Comparison of ENCODE assay signal across 8 cellular contexts in the genomic region with DNA sequence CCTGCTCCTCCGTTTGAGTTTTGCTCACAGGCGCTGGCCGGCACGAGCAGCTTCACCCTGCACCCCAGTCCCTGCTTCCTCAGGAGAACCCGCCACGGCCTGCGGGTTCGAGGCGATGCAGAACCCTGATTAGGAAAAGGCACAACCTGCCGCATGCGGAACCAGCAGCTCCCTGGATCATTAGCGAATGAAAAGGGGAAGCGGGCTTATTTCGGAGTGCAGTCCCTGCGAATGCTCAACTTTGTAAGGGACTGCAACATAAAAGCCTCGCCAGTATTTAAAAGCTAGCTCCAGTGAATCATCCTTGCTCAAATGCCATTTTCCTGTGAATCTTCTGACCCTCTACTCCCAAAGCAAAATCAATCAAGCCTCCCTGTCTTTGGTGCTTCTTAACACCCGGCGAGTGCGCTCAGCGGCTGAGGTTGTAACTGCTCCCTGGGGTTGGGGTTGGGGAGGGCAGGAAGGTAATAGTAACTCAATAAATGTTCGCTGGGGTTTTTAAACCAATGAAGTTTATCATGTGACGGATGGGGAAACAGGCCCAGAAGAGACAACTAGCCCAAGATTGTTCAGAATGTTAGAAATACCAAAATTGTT. TPM values are rescaled to one million over a fixed set of nuclear protein-coding genes. Genes with fewer than 3 reads are reported as not detected.
A peak's percentile ranks its signal among the peaks of the same experiment; 100 is the strongest.
DNase-seq lines count a peak whose midpoint lies in the region; ATAC-seq and TF ChIP-seq lines count a peak whose summit lies in the region.

No MANE protein-coding gene starts in this region.

- H3F3A ChIP-seq in DOHH2 (ENCODE audit: control insufficient read depth, insufficient read depth) (peaks cover 4% of the 10 kb centered on the region; the same call in 1 of the 2 replicates), MM.1S (ENCODE audit: insufficient read depth, low read length) (peaks cover 6% of the 10 kb centered on the region)

- peaks cover 37% of the 10 kb centered on the region for H3K36me3 Mint-ChIP-seq in activated naive CD8-positive, alpha-beta T cell treated with anti-CD3 and anti-CD28 coated beads for 36 hours

- H3K4me1 Mint-ChIP-seq in activated naive CD8-positive, alpha-beta T cell treated with anti-CD3 and anti-CD28 coated beads for 36 hours, result peaks cover 26% of the 10 kb centered on the region

- H3K4me2 ChIP-seq in DOHH2 (ENCODE audit: low read length), result peak overlapping the region; percentile 90
- peak overlapping the region; percentile 91 for H3K4me2 ChIP-seq in MM.1S (ENCODE audit: low read depth, low read length)

- no peaks in the 10 kb centered on the region for H3K27me3 Mint-ChIP-seq in activated naive CD8-positive, alpha-beta T cell treated with anti-CD3 and anti-CD28 coated beads for 36 hours

- H3K9me3 ChIP-seq in DOHH2 (ENCODE audit: control insufficient read depth, insufficient read depth, low read length) (no peaks in the 10 kb centered on the region), MM.1S (replicated peaks; ENCODE audit: insufficient read depth, low read length) (no peaks in the 10 kb centered on the region)

- TF ChIP-seq CTCF in DOHH2 (IDR thresholded peaks at IDR 0.05; ENCODE audit: low read depth, low read length, poor library complexity, severe bottlenecking) (peak; percentile 17), MM.1S (IDR thresholded peaks at IDR 0.05; ENCODE audit: low read length) (peak; percentile 9; the same call in 1 of the 2 replicates)

- peak; percentile 32 for ATAC-seq in GM21526 (IDR thresholded peaks at IDR 0.05; ENCODE audit: low FRiP score, unreplicated experiment)

- peak overlapping the region; percentile 94 for H3K4me3 Mint-ChIP-seq in activated naive CD8-positive, alpha-beta T cell treated with anti-CD3 and anti-CD28 coated beads for 36 hours

- peak overlapping the region; percentile 93 for H3K9ac ChIP-seq in MM.1S (ENCODE audit: low read length)

- H3K79me2 ChIP-seq in DOHH2 (ENCODE audit: control insufficient read depth, low read length), result peaks cover 53% of the 10 kb centered on the region
- peaks cover 46% of the 10 kb centered on the region for H3K79me2 ChIP-seq in MM.1S (ENCODE audit: low read length)

- peaks cover 5% of the 10 kb centered on the region for H3K9me3 Mint-ChIP-seq in activated naive CD8-positive, alpha-beta T cell treated with anti-CD3 and anti-CD28 coated beads for 36 hours

- peak overlapping the region; percentile 98 for H2AFZ ChIP-seq in MM.1S (ENCODE audit: low read length)

- H3K9me2 ChIP-seq in DOHH2 (replicated peaks; ENCODE audit: control insufficient read depth, low read length), result no peaks in the 10 kb centered on the region
- H3K9me2 ChIP-seq in MM.1S (replicated peaks; ENCODE audit: insufficient read depth, low read length), result no peaks in the 10 kb centered on the region

- H3K27ac ChIP-seq in DOHH2 (ENCODE audit: low read depth, low read length), result peak overlapping the region; percentile 93
- H3K27ac ChIP-seq in MM.1S (ENCODE audit: low read length), result peak overlapping the region; percentile 84

- DNase-seq in MM.1S, result peak; percentile 34
- DNase-seq in activated naive CD8-positive, alpha-beta T cell treated with anti-CD3 and anti-CD28 coated beads for 36 hours, result peak; percentile 45
- DNase-seq in stimulated activated CD4-positive, alpha-beta T cell treated with anti-CD3 and anti-CD28 coated beads, Interleukin-12 subunit alpha, Interleukin-12 subunit beta, amount 100 ng/mL, for 4 hours, result peak; percentile 12
- no peak for DNase-seq in NCI-H1092 (lab: John Stamatoyannopoulos, UW)
- DNase-seq in NCI-H1417 treated with DMSO at 0.1 percent for 48 hours (lab: John Stamatoyannopoulos, UW), result no peak

- H3K27me3 ChIP-seq in DOHH2 (ENCODE audit: control insufficient read depth, low read length) (no peaks in the 10 kb centered on the region), MM.1S (replicated peaks; ENCODE audit: insufficient read depth, low read length) (no peaks in the 10 kb centered on the region)

- H3K27ac Mint-ChIP-seq in activated naive CD8-positive, alpha-beta T cell treated with anti-CD3 and anti-CD28 coated beads for 36 hours, result peak overlapping the region; percentile 99

- H3K4me3 ChIP-seq in DOHH2 (ENCODE audit: low read length) (peak overlapping the region; percentile 86), MM.1S (ENCODE audit: low read length) (peak overlapping the region; percentile 91), iPS-11a (ENCODE audit: low read depth, low read length) (peak overlapping the region; percentile 56)

- H3K36me3 ChIP-seq in DOHH2 (ENCODE audit: control insufficient read depth, low read length) (peaks cover 38% of the 10 kb centered on the region), MM.1S (replicated peaks; ENCODE audit: insufficient read depth, low read length) (no peaks in the 10 kb centered on the region)

- H4K20me1 ChIP-seq in DOHH2 (ENCODE audit: control insufficient read depth, insufficient read depth, low read depth, low read length), result peaks cover 7% of the 10 kb centered on the region
- no peaks in the 10 kb centered on the region for H4K20me1 ChIP-seq in MM.1S (ENCODE audit: insufficient read depth, low read length)

- peaks cover 34% of the 10 kb centered on the region for H3K4me1 ChIP-seq in DOHH2 (ENCODE audit: control insufficient read depth, low read length)
- H3K4me1 ChIP-seq in MM.1S (ENCODE audit: low read length), result 0 out of 2 replicates have a peak, but pooled peaks cover 9% of the 10 kb centered on the region

RNA-seq across cellular contexts. Expression of a gene that starts 0.7 kb away (rescaled TPM):
- total RNA-seq in activated naive CD8-positive, alpha-beta T cell treated with anti-CD3 and anti-CD28 coated beads for 36 hours, result 10 to 100 TPM; 25.7 to 27.5 TPM

RNA-seq across cellular contexts. Expression of a gene that starts 30.9 kb away (rescaled TPM):
- total RNA-seq in activated naive CD8-positive, alpha-beta T cell treated with anti-CD3 and anti-CD28 coated beads for 36 hours, result 1 to 10 TPM; 6.6 to 7.3 TPM

Comparison
In these comparisons a context has a peak if more than half of its experiments do, and no peak if none do; other contexts are left out.
1. DNase-seq: peak in MM.1S (single experiment), activated naive CD8-positive, alpha-beta T cell treated with anti-CD3 and anti-CD28 coated beads for 36 hours (single experiment) and stimulated activated CD4-positive, alpha-beta T cell treated with anti-CD3 and anti-CD28 coated beads, Interleukin-12 subunit alpha, Interleukin-12 subunit beta, amount 100 ng/mL, for 4 hours (single experiment); none in NCI-H1092 (single experiment) and NCI-H1417 treated with DMSO at 0.1 percent for 48 hours (single experiment).
2. Peak in every context shown above with its lines, with median percentiles within 50 percentile points of each other: H3K4me3 ChIP-seq.